11 cellular contexts compared by ENCODE assay signal in the genomic region with DNA sequence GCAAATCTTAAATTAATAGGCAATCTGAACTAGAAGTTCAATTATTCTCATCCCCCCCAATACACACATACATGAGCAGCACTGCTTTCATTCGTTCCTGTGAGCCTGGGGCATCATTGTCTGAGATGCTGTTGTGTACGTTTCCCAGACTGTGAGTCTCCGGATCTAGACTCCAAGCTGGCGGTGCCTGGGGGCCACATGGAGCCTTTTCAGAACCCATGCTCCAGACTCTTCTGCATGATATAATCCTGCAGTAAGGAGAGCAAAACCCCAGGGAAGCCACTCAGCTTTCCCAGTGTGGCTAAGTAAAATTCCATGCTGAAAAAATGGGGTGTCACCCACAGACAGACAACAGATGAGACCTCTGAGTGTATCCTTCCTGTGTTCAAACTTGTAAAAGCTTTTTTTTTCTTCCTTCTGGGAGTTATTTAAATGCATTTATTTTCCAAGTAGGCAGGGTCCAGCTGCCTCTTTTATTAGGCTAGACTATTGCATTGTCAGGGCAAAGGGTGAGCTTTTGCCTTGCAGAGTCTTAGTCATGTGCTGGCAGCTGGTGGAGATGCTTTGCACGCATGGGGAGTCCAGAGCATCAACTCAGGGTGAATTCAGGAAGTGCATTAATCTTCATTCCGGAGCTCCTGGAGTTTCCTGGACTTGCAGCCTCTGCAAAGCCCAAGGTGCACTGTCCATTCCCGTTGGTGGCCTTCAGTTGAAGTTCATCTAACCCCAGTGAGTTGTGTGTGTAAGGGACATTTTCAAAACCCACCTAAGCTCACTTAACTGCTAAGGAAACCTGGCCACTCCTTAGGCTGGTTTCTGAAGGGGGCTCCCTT.
DNase-seq lines count a peak whose midpoint lies in the region; ATAC-seq, FAIRE-seq and TF ChIP-seq lines count a peak whose summit lies in the region.
"Had no signal": no experiment of that assay in that cellular context is flagged by ENCODE, and none has a peak within 500 bp of the region (broad histone marks: within the 10 kb centered on the region; RNA-seq: fewer than 3 reads in every experiment).

No MANE protein-coding gene starts in this region.

- no peaks in the 10 kb centered on the region for H3K4me1 ChIP-seq in smooth muscle cell (ENCODE audit: low read depth)
- H3K4me1 ChIP-seq: tibial nerve had no signal

- peaks cover 4% of the 10 kb centered on the region for H3F3A ChIP-seq in smooth muscle cell (ENCODE audit: low read depth)

- no peaks in the 10 kb centered on the region for H4K20me1 ChIP-seq in smooth muscle cell (ENCODE audit: low read depth)

- H3K27ac Mint-ChIP-seq in glutamatergic neuron (ENCODE audit: unreplicated experiment) = no peak overlapping the region

- H3K9me3 Mint-ChIP-seq in glutamatergic neuron (ENCODE audit: unreplicated experiment) = no peaks in the 10 kb centered on the region
- H3K9me3 Mint-ChIP-seq: central memory CD8-positive, alpha-beta T cell had no signal

- DNase-seq in SIG-M5 treated with dmso at 0.1 percent for 504 hours (lab: John Stamatoyannopoulos, UW; ENCODE audit: unreplicated experiment) = peak; percentile 79
- DNase-seq in SIG-M5 (lab: John Stamatoyannopoulos, UW) = no peak
- peak; percentile 77 for DNase-seq in choroid plexus epithelial cell (ENCODE audit: low read depth)
- no peak for DNase-seq in smooth muscle cell (lab: John Stamatoyannopoulos, UW; ENCODE audit: unreplicated experiment)
- no peak for DNase-seq in glutamatergic neuron
- DNase-seq in cerebellum (ENCODE audit: low spot score) = no peak
- no peak for DNase-seq in D721Med (ENCODE audit: insufficient read length, low spot score)
- DNase-seq: 8988T had no signal

- H3K4me3 Mint-ChIP-seq in glutamatergic neuron (ENCODE audit: unreplicated experiment) = no peak overlapping the region
- H3K4me3 Mint-ChIP-seq: central memory CD8-positive, alpha-beta T cell had no signal

- H3K4me2 ChIP-seq in smooth muscle cell = peak overlapping the region; percentile 20

- no peaks in the 10 kb centered on the region for H3K36me3 ChIP-seq in smooth muscle cell (ENCODE audit: low read depth)
- H3K36me3 ChIP-seq: tibial nerve had no signal

- peaks cover 3% of the 10 kb centered on the region for H3K27me3 Mint-ChIP-seq in glutamatergic neuron (ENCODE audit: unreplicated experiment)
- H3K27me3 Mint-ChIP-seq: central memory CD8-positive, alpha-beta T cell had no signal

- FAIRE-seq in D721Med (lab: Jason Lieb, UNC) = no peak

- no peaks in the 10 kb centered on the region for H3K27me3 ChIP-seq in smooth muscle cell (ENCODE audit: low read depth)
- H3K27me3 ChIP-seq: tibial nerve had no signal

- no peak overlapping the region for H2AFZ ChIP-seq in smooth muscle cell (ENCODE audit: low read depth)

- no peaks in the 10 kb centered on the region for H3K36me3 Mint-ChIP-seq in glutamatergic neuron (ENCODE audit: unreplicated experiment)

- H3K4me3 ChIP-seq in choroid plexus epithelial cell (ENCODE audit: low read depth, low read length) (no peak overlapping the region), smooth muscle cell (no peak overlapping the region)
- H3K4me3 ChIP-seq: tibial nerve had no signal

- peaks cover 1% of the 10 kb centered on the region for H3K4me1 Mint-ChIP-seq in glutamatergic neuron (ENCODE audit: low read depth, unreplicated experiment)

- ATAC-seq in HG03442 (IDR thresholded peaks at IDR 0.05; ENCODE audit: unreplicated experiment) = peak; percentile 34

- H3K9ac ChIP-seq in smooth muscle cell (ENCODE audit: low read depth) = peak overlapping the region; percentile 1

- TF ChIP-seq CTCF in choroid plexus epithelial cell (conservative IDR thresholded peaks at IDR 0.05; ENCODE audit: low read depth, low read length) (no peak), smooth muscle cell (IDR thresholded peaks at IDR 0.05; ENCODE audit: borderline replicate concordance, insufficient read depth, poor library complexity, severe bottlenecking) (no peak), glutamatergic neuron (IDR thresholded peaks at IDR 0.05; ENCODE audit: partially characterized antibody, unreplicated experiment) (no peak), D721Med (IDR thresholded peaks at IDR 0.05; ENCODE audit: insufficient read depth, missing control alignments) (no peak)

- WGBS in smooth muscle cell (ENCODE audit: low lambda C conversion rate) = 42% methylated on average over 7 of the region's 7 CpGs

- H3K27ac ChIP-seq in smooth muscle cell (ENCODE audit: low read depth) = peak overlapping the region; percentile 69
- H3K27ac ChIP-seq: tibial nerve had no signal

- H3K9me3 ChIP-seq in smooth muscle cell (replicated peaks; ENCODE audit: low read depth) = no peaks in the 10 kb centered on the region
- H3K9me3 ChIP-seq: tibial nerve had no signal

- no peaks in the 10 kb centered on the region for H3K79me2 ChIP-seq in smooth muscle cell (ENCODE audit: low read depth)

Comparison
In these comparisons a context has a peak if more than half of its experiments do, and no peak if none do; other contexts are left out.
1. DNase-seq: peak in SIG-M5 treated with dmso at 0.1 percent for 504 hours (single experiment) and choroid plexus epithelial cell (single experiment); none in SIG-M5 (single experiment), smooth muscle cell (single experiment), glutamatergic neuron (single experiment), cerebellum (single experiment) and D721Med (single experiment).